In the genomic region with DNA sequence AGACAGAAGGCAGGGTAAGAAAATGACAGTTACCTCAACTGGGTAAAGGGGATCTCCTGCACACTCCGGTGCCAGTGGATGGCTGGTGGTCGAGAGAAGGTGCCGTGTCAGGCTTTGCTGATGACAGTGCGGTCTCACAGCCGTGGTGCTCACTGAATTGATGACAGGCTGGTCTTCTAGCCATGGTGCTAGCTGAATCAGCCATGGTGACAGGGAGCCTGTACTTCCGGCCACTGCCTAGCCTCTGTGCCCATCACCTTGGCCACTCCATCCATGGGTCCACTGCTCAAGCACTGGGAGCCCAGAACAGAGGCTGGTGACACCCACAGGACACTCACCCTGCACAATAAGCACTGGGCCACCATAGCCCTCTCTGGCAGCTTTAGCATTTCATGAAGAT, we compare ENCODE assay signal across 19 cellular contexts.
"Had no signal": no experiment of that assay in that cellular context is flagged by ENCODE, and none has a peak within 500 bp of the region (broad histone marks: within the 10 kb centered on the region; RNA-seq: fewer than 3 reads in every experiment).

No MANE protein-coding gene starts in this region.

- H3K9me3 ChIP-seq: esophagus squamous epithelium, gastrocnemius medialis, heart right ventricle, left lung, lower lobe of right lung had no signal

- H3K27ac ChIP-seq: coronary artery, dorsolateral prefrontal cortex, esophagus squamous epithelium, gastrocnemius medialis, heart right ventricle, left lung, lower lobe of right lung had no signal

- H3K4me1 ChIP-seq: esophagus squamous epithelium, gastrocnemius medialis, left lung, lower lobe of right lung had no signal

- H3K4me3 ChIP-seq: coronary artery, dorsolateral prefrontal cortex, esophagus squamous epithelium, gastrocnemius medialis, heart right ventricle, left lung, lower lobe of right lung had no signal

- H3K36me3 ChIP-seq: esophagus squamous epithelium, gastrocnemius medialis, heart right ventricle, left lung, lower lobe of right lung had no signal

- H3K27me3 ChIP-seq: dorsolateral prefrontal cortex, esophagus squamous epithelium, gastrocnemius medialis, heart right ventricle, left lung had no signal

- DNase-seq: dermis blood vessel endothelial cell; dorsolateral prefrontal cortex; effector CD4-positive, alpha-beta T cell; effector memory CD4-positive, alpha-beta T cell; esophagus squamous epithelium; foreskin fibroblast; foreskin melanocyte; gastrocnemius medialis; glutamatergic neuron; head of caudate nucleus; heart right ventricle; hippocampal formation; left cardiac atrium; left lung; left ventricle myocardium superior; lower lobe of right lung; mesendoderm; midbrain had no signal

- ATAC-seq: gastrocnemius medialis, heart right ventricle, left cardiac atrium, left lung, left ventricle myocardium superior, lower lobe of right lung had no signal
